ENCODE assay signal across 17 cellular contexts in genomic region chr1:156755527-156755950, GRCh38.
"Had no signal": no experiment of that assay in that cellular context is flagged by ENCODE, and none has a peak within 500 bp of the region (broad histone marks: within the 10 kb centered on the region; RNA-seq: fewer than 3 reads in every experiment).

No MANE protein-coding gene starts in this region.

- H3K27me3 Mint-ChIP-seq: activated naive CD8-positive, alpha-beta T cell; naive thymus-derived CD8-positive, alpha-beta T cell had no signal

- H3K27ac Mint-ChIP-seq: activated naive CD8-positive, alpha-beta T cell; activated T-cell treated with anti-CD3 and anti-CD28 coated beads, Interleukin-2, amount 50 U/mL, for 72 hours; T-helper 2 cell treated with Interferon-gamma antibody and Interleukin-4, amounts not matched to agents 5 μg/mL and 100 μg/mL, for 36 hours had no signal

- H3K27ac ChIP-seq: left lung, pancreas, sigmoid colon, thyroid gland had no signal

- H3K36me3 Mint-ChIP-seq: activated naive CD8-positive, alpha-beta T cell; naive thymus-derived CD8-positive, alpha-beta T cell had no signal

- H3K4me3 ChIP-seq: left lung, pancreas, sigmoid colon, thyroid gland had no signal

- H3K27me3 ChIP-seq: left lung, neutrophil, pancreas, sigmoid colon, thyroid gland had no signal

- H3K9me3 ChIP-seq: left lung, neutrophil, pancreas, sigmoid colon, thyroid gland had no signal

- ATAC-seq: activated T-cell treated with anti-CD3 and anti-CD28 coated beads, Interleukin-2, amount 50 U/mL, for 72 hours; left lung; naive thymus-derived CD8-positive, alpha-beta T cell; pancreas had no signal

- H3K9me3 Mint-ChIP-seq: activated T-cell treated with anti-CD3 and anti-CD28 coated beads, Interleukin-2, amount 50 U/mL, for 72 hours; naive thymus-derived CD8-positive, alpha-beta T cell; T-helper 2 cell treated with Interferon-gamma antibody and Interleukin-4, amounts not matched to agents 5 μg/mL and 100 μg/mL, for 36 hours had no signal

- FAIRE-seq: colon, frontal cortex, pancreas, TTC549 had no signal

- H3K36me3 ChIP-seq: left lung, neutrophil, pancreas, sigmoid colon, thyroid gland had no signal

- DNase-seq: activated CD4-positive, alpha-beta T cell treated with anti-CD3 and anti-CD28 coated beads, Interleukin-2, amount 50 U/mL, for 4 hours; activated gamma-delta T cell; activated T-cell treated with anti-CD3 and anti-CD28 coated beads, Interleukin-2, amount 50 U/mL, for 72 hours; central memory CD4-positive, alpha-beta T cell; left lung; naive thymus-derived CD8-positive, alpha-beta T cell; pancreas; sigmoid colon; stimulated activated CD4-positive, alpha-beta T cell treated with anti-CD3 and anti-CD28 coated beads, Interleukin-4, amount 100 ng/mL, for 24 hours; stimulated activated naive CD4-positive, alpha-beta T cell; thyroid gland had no signal

- H3K4me3 Mint-ChIP-seq: activated naive CD8-positive, alpha-beta T cell; activated T-cell treated with anti-CD3 and anti-CD28 coated beads, Interleukin-2, amount 50 U/mL, for 72 hours; T-helper 2 cell treated with Interferon-gamma antibody and Interleukin-4, amounts not matched to agents 5 μg/mL and 100 μg/mL, for 36 hours had no signal
